Comparison of ENCODE assay signal across 8 cellular contexts in the genomic region with DNA sequence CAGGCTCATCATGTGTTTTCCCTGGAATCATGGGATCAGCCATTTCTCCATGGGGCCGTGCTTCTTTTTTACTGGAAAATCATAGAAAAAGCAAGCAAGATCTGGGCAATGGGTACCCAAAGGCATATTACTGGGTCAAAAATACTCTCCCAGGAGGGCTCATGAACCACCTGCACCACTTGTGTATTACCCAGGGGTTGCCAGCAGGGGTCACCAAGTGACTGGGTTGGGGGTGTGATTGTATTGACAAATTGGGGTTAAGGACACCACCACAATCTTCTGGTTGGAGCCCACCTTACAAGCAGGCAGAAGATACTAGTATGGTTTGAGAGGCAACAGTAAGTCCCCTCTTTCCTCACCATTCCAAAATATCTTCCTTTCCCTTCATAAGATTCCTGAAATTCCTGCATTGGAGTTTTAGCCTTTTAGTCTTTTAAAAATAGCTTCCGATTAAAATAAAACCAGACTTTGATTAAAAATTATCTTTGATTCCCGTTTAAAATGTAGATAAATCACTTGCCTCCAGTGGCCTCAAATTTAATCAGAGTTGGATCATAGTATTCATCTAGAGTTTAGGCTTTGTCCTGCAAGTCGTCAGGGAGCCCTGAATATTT.
DNase-seq lines count a peak whose midpoint lies in the region; ATAC-seq and TF ChIP-seq lines count a peak whose summit lies in the region.

No MANE protein-coding gene starts in this region.

- TF ChIP-seq EP300 in tibial nerve (IDR thresholded peaks at IDR 0.05), result no peak

- H3K27ac ChIP-seq in C4-2B (no peak overlapping the region), mesenchymal stem cell (ENCODE audit: low read length, poor library complexity, severe bottlenecking) (no peak overlapping the region), tibial nerve (no peak overlapping the region)

- H2AFZ ChIP-seq in mesenchymal stem cell (ENCODE audit: low read depth, low read length), result no peak overlapping the region

- H4K8ac ChIP-seq in mesenchymal stem cell (ENCODE audit: low read length), result no peak overlapping the region

- no peak overlapping the region for H2AK5ac ChIP-seq in mesenchymal stem cell (ENCODE audit: low read length, severe bottlenecking)

- no peak overlapping the region for H4K91ac ChIP-seq in mesenchymal stem cell (ENCODE audit: low read length)

- no peaks in the 10 kb centered on the region for H3K79me1 ChIP-seq in mesenchymal stem cell (replicated peaks; ENCODE audit: low read length, poor library complexity, severe bottlenecking)

- H3K18ac ChIP-seq in mesenchymal stem cell (ENCODE audit: low read depth in 1 of 2, low read length in 2 of 2), result no peak overlapping the region

- H3K4me1 ChIP-seq in mesenchymal stem cell (ENCODE audit: control insufficient read depth, insufficient read depth, low read depth, low read length) (no peaks in the 10 kb centered on the region), tibial nerve (no peaks in the 10 kb centered on the region)

- no peak overlapping the region for H2BK120ac ChIP-seq in mesenchymal stem cell (ENCODE audit: low read depth, low read length)

- H2BK15ac ChIP-seq in mesenchymal stem cell (ENCODE audit: low read depth, poor library complexity, severe bottlenecking), result no peak overlapping the region

- 51% methylated on average over 3 of the region's 4 CpGs for WGBS in mesenchymal stem cell
- WGBS in tibial nerve, 2 donors, result 46 to 54% methylated on average over 4 of the region's 4 CpGs

- no peak overlapping the region for H3K4ac ChIP-seq in mesenchymal stem cell (ENCODE audit: low read depth in 1 of 2, low read length in 2 of 2)

- no peak overlapping the region for H3K4me2 ChIP-seq in mesenchymal stem cell (ENCODE audit: low read length, poor library complexity, severe bottlenecking)

- H3K27me3 Mint-ChIP-seq in central memory CD8-positive, alpha-beta T cell, result peaks cover 53% of the 10 kb centered on the region

- H3K27me3 ChIP-seq in mesenchymal stem cell (ENCODE audit: control insufficient read depth in 1 of 2, insufficient read depth in 1 of 2, low read length in 2 of 2) (no peaks in the 10 kb centered on the region), tibial nerve (no peaks in the 10 kb centered on the region)

- no peak overlapping the region for H2BK5ac ChIP-seq in mesenchymal stem cell (ENCODE audit: low read depth, low read length, poor library complexity, severe bottlenecking)

- TF ChIP-seq CTCF in C4-2B (conservative IDR thresholded peaks at IDR 0.05) (peak; percentile 90), tibial nerve (IDR thresholded peaks at IDR 0.05) (peak; percentile 16 to 48 (median 29))

- no peaks in the 10 kb centered on the region for H3K9me3 Mint-ChIP-seq in central memory CD8-positive, alpha-beta T cell

- H3K23ac ChIP-seq in mesenchymal stem cell (ENCODE audit: low read length in 2 of 2), result no peak overlapping the region

- ATAC-seq in GM18870 (IDR thresholded peaks at IDR 0.05; ENCODE audit: unreplicated experiment) (peak; percentile 57), HG03378 (IDR thresholded peaks at IDR 0.05; ENCODE audit: unreplicated experiment) (peak; percentile 62)
- ATAC-seq in central memory CD8-positive, alpha-beta T cell (replicated peaks; ENCODE audit: extremely low read depth, poor library complexity, severe bottlenecking), result no peak

- no peak overlapping the region for H3K27ac Mint-ChIP-seq in central memory CD8-positive, alpha-beta T cell (ENCODE audit: low read depth)

- no peaks in the 10 kb centered on the region for H3K4me1 Mint-ChIP-seq in central memory CD8-positive, alpha-beta T cell

- H3K4me3 ChIP-seq in mesenchymal stem cell (ENCODE audit: insufficient read depth in 1 of 2, low read depth in 1 of 2, low read length in 2 of 2) (no peak overlapping the region), tibial nerve (no peak overlapping the region)

- H2BK12ac ChIP-seq in mesenchymal stem cell (ENCODE audit: low read length in 2 of 2), result no peak overlapping the region

- no peak for TF ChIP-seq POLR2A in tibial nerve (IDR thresholded peaks at IDR 0.05)

- H3K36me3 ChIP-seq in mesenchymal stem cell (ENCODE audit: control insufficient read depth in 1 of 2, insufficient read depth in 2 of 2, low read depth in 1 of 2, low read length in 2 of 2) (no peaks in the 10 kb centered on the region), tibial nerve (no peaks in the 10 kb centered on the region)

- H3K36me3 Mint-ChIP-seq in central memory CD8-positive, alpha-beta T cell (ENCODE audit: insufficient read depth), result no peaks in the 10 kb centered on the region

- no peak overlapping the region for H3K4me3 Mint-ChIP-seq in central memory CD8-positive, alpha-beta T cell

- no peaks in the 10 kb centered on the region for H3K9me3 ChIP-seq in mesenchymal stem cell (ENCODE audit: control insufficient read depth, low read length)
- no peaks in the 10 kb centered on the region for H3K9me3 ChIP-seq in tibial nerve

- no peak overlapping the region for H3K14ac ChIP-seq in mesenchymal stem cell (ENCODE audit: low read length in 2 of 2)

- DNase-seq in T-helper 9 cell (peak; percentile 8), mesenchymal stem cell (peak; percentile 12), tibial nerve (ENCODE audit: low spot score in 2 of 2) (peak in 1 of 2 donors; percentile 5), SHP77 treated with DMSO at 0.1 percent for 48 hours (lab: John Stamatoyannopoulos, UW) (no peak)
- peak; percentile 18 to 24 for DNase-seq in central memory CD8-positive, alpha-beta T cell (ENCODE audit: low spot score in 2 of 2)

- H3K9ac ChIP-seq in mesenchymal stem cell (ENCODE audit: low read length), result no peak overlapping the region
